Comparison of ENCODE assay signal across 10 cellular contexts in the genomic region with DNA sequence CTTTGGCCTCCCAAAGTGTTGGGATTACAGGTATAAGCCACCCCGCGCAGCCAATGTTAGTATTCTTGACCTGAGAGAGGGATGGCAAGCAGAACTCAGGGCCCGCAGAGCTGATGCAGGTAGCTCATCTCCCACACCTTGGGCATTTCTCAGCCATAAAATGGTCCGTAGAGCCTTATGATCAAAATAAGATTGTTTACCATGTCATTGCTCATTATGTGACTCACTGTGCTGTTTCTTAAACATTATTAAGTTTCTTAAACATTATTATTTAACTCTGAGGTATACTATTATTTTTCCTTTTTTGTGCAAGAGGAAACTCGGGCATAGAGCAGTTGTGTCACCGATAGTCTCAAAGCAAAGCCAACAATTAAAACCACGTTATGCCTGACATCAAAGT. TPM values are rescaled to one million over a fixed set of nuclear protein-coding genes. Genes with fewer than 3 reads are reported as not detected.
"Had no signal": no experiment of that assay in that cellular context is flagged by ENCODE, and none has a peak within 500 bp of the region (broad histone marks: within the 10 kb centered on the region; RNA-seq: fewer than 3 reads in every experiment).

No MANE protein-coding gene starts in this region.

- ATAC-seq: K562 had no signal

- H3K27ac Mint-ChIP-seq: H9 had no signal

- H3K9me3 Mint-ChIP-seq: H9 had no signal

- H3K4me1 Mint-ChIP-seq: H9 had no signal

- H3K4me3 ChIP-seq: GM23248, K562 had no signal

- H3K4me3 Mint-ChIP-seq: H9 had no signal

- FAIRE-seq: HTR-8/SVneo, K562 had no signal

- DNase-seq: GM23248, GOT3, H9, HCEC 1CT, IMR-90, KG1 had no signal

- H3K27ac ChIP-seq: GM23248 had no signal

RNA-seq across cellular contexts. Expression of a gene that starts 42.4 kb away (rescaled TPM):
- total RNA-seq: GM23248, H4, H9, HT-29, IMR-90 had no signal
- polyA plus RNA-seq: GM23248 had no signal
